In genomic region chr12:52278530-52278929, GRCh38 we compare ENCODE assay signal across 8 cellular contexts. TPM values are rescaled to one million over a fixed set of nuclear protein-coding genes. Genes with fewer than 3 reads are reported as not detected.
DNase-seq lines count a peak whose midpoint lies in the region; ATAC-seq and TF ChIP-seq lines count a peak whose summit lies in the region.

No MANE protein-coding gene starts in this region.

- RAD21 ChIA-PET in HCT116 (lab: Charles Lee; ENCODE audit: low non-redundant PET in 1 of 2, low total read pairs in 2 of 2, uncharacterized antibody in 2 of 2, unreplicated experiment in 2 of 2), result interaction anchor here (0.7 to 1.6 kb wide), 3 partner anchors 57 to 1495 kb away, joined by 3 to 6 read pairs (median 4); no protein-coding TSS in a partner anchor

- H2AFZ ChIP-seq in HCT116 (ENCODE audit: low read depth, low read length, poor library complexity, severe bottlenecking), result peak overlapping the region; percentile 75

- no peak overlapping the region; the same call in 1 of the 2 replicates for H3K27ac ChIP-seq in HCT116 (ENCODE audit: low read depth, low read length)
- H3K27ac ChIP-seq in RWPE1, result peak overlapping the region; percentile 98
- H3K27ac ChIP-seq in foreskin keratinocyte, result peak overlapping the region; percentile 95
- no peak overlapping the region for H3K27ac ChIP-seq in ovary

- H3K4me2 ChIP-seq in HCT116 (ENCODE audit: low read length), result peak overlapping the region; percentile 88

- H4K20me1 ChIP-seq in HCT116 (ENCODE audit: insufficient read depth), result no peaks in the 10 kb centered on the region

- peak overlapping the region; percentile 69 for H3K9ac ChIP-seq in HCT116 (ENCODE audit: low read length)

- CTCF ChIA-PET in HCT116 (lab: Charles Lee), result interaction anchor here (0.7 to 5.1 kb wide), 27 partner anchors 8 to 1044 kb away, joined by 3 to 35 read pairs (median 6); no protein-coding TSS in a partner anchor
- CTCF ChIA-PET in RWPE1 (lab: Yijun Ruan, JAX), result interaction anchor here (0.6 to 3.5 kb wide), 15 partner anchors 8 to 1267 kb away, joined by 3 to 16 read pairs (median 4); partner anchors contain the start of gene KRT83

- peaks cover 41 to 62% of the 10 kb centered on the region in 2 experiments for H3K4me1 ChIP-seq in HCT116 (ENCODE audit: control insufficient read depth in 1 of 2, insufficient read depth in 2 of 2, low read length in 2 of 2)
- peaks cover 22% of the 10 kb centered on the region for H3K4me1 ChIP-seq in foreskin keratinocyte
- H3K4me1 ChIP-seq in ovary (ENCODE audit: insufficient read depth), result no peaks in the 10 kb centered on the region

- no peaks in the 10 kb centered on the region for H3K79me2 ChIP-seq in HCT116 (ENCODE audit: insufficient read depth, low read length)

- BruUV-seq in HCT116 (replicated peaks; lab: Mats Ljungman, UMichigan), result no TSS peak

- no peak for DNase-seq in HCT116 (ENCODE audit: low read depth, low spot score)
- DNase-seq in RWPE1 (ENCODE audit: low spot score), result no peak
- DNase-seq in foreskin keratinocyte, result no peak
- DNase-seq in retinal pigment epithelial cell (ENCODE audit: low read depth), result no peak
- no peak for DNase-seq in H4 (ENCODE audit: low spot score)
- no peak for DNase-seq in ovary
- DNase-seq in ureter (ENCODE audit: low spot score), result no peak

- TF ChIP-seq POLR2A in HCT116 (IDR thresholded peaks at IDR 0.05; ENCODE audit: borderline replicate concordance, extremely low read depth, insufficient read depth, insufficient read length) (no peak), ovary (IDR thresholded peaks at IDR 0.05) (no peak)

- H3K4me3 ChIP-seq in HCT116 (replicated peaks in 1 of 2; ENCODE audit: low read depth in 1 of 2, low read length in 2 of 2), result peak overlapping the region; percentile 34 to 50
- H3K4me3 ChIP-seq in retinal pigment epithelial cell (ENCODE audit: low read length), result peak overlapping the region; percentile 26
- no peak overlapping the region for H3K4me3 ChIP-seq in ovary

- H3K9me3 ChIP-seq in HCT116 (ENCODE audit: control insufficient read depth in 1 of 2, insufficient read depth in 1 of 2, low read depth in 1 of 2, low read length in 2 of 2) (no peaks in the 10 kb centered on the region), ovary (no peaks in the 10 kb centered on the region)

- no peaks in the 10 kb centered on the region for H3K27me3 ChIP-seq in HCT116 (ENCODE audit: insufficient read depth, low read length)
- no peaks in the 10 kb centered on the region for H3K27me3 ChIP-seq in foreskin keratinocyte
- no peaks in the 10 kb centered on the region for H3K27me3 ChIP-seq in ovary

- ATAC-seq in HCT116 (peak; percentile 1; the same call in 1 of the 2 replicates), foreskin keratinocyte (no peak), GM21381 (IDR thresholded peaks at IDR 0.05; ENCODE audit: unreplicated experiment) (no peak)

- no peak for TF ChIP-seq CTCF in HCT116 (IDR thresholded peaks at IDR 0.05 in 2 of 3, conservative IDR thresholded peaks at IDR 0.05 in 1 of 3; ENCODE audit: borderline replicate concordance in 1 of 3, insufficient read depth in 1 of 3, low read depth in 2 of 3, low read length in 2 of 3)
- TF ChIP-seq CTCF in RWPE1 (conservative IDR thresholded peaks at IDR 0.05; ENCODE audit: low read depth), result no peak
- TF ChIP-seq CTCF in foreskin keratinocyte (conservative IDR thresholded peaks at IDR 0.05), result no peak
- no peak for TF ChIP-seq CTCF in retinal pigment epithelial cell (conservative IDR thresholded peaks at IDR 0.05; ENCODE audit: low read depth, low read length)
- TF ChIP-seq CTCF in ovary (IDR thresholded peaks at IDR 0.05), result no peak

- intact Hi-C loops in HCT116 (cut with micrococcal nuclease) (no loop called here), ovary (cut with DNase I) (loop anchor here in 2 of 4 donors (5.0 kb wide), 2 partner anchors 111 to 121 kb away; no protein-coding TSS in a partner anchor)

- no peaks in the 10 kb centered on the region for H3K9me2 ChIP-seq in HCT116 (ENCODE audit: insufficient read depth)

- WGBS in ovary, 3 donors, result 35 to 39% (median 37%) methylated on average over 9 of the region's 9 CpGs

- TF ChIP-seq EP300 in ovary (IDR thresholded peaks at IDR 0.05), result no peak

- POLR2A ChIA-PET in HCT116 (lab: Charles Lee), result interaction anchor here (0.5 to 6.1 kb wide), 18 partner anchors 19 to 901 kb away, joined by 3 to 41 read pairs (median 6); partner anchors contain the start of gene KRT80
- POLR2A ChIA-PET in RWPE1 (lab: Yijun Ruan, JAX; ENCODE audit: low non-redundant PET), result no interaction called here

- H3K36me3 ChIP-seq in HCT116 (ENCODE audit: control insufficient read depth in 1 of 2, insufficient read depth in 2 of 2, low read length in 2 of 2) (no peaks in the 10 kb centered on the region), ovary (no peaks in the 10 kb centered on the region)

- TF ChIP-seq RAD21 in HCT116 (IDR thresholded peaks at IDR 0.05; ENCODE audit: low read depth), result no peak

TF ChIP-seq in HCT116, 20 proteins besides CTCF, POLR2A, EP300 and RAD21:
- no peak for TF ChIP-seq MAX (IDR thresholded peaks at IDR 0.05)
- TF ChIP-seq YY1 (IDR thresholded peaks at IDR 0.05; ENCODE audit: extremely low read depth, insufficient replicate concordance, low read depth, low read length), result no peak
- TF ChIP-seq SP1 (IDR thresholded peaks at IDR 0.05; ENCODE audit: low read depth), result no peak
- TF ChIP-seq EZH2phosphoT487 (IDR thresholded peaks at IDR 0.05; ENCODE audit: borderline replicate concordance), result no peak
- TF ChIP-seq FOSL1 (IDR thresholded peaks at IDR 0.05; ENCODE audit: low read depth), result no peak
- TF ChIP-seq POLR2AphosphoS5 (IDR thresholded peaks at IDR 0.05; ENCODE audit: low read depth, low read length), result no peak
- no peak for TF ChIP-seq EGR1 (IDR thresholded peaks at IDR 0.05; ENCODE audit: low read depth)

RNA-seq across cellular contexts. Expression of gene KRT86, which starts 4.1 kb away (rescaled TPM):
- total RNA-seq in HCT116 (2021; ENCODE audit: unreplicated experiment) (1.5 TPM), foreskin keratinocyte (0.04 TPM in 1 of 2 replicates, not detected in the other), ovary (under 1 TPM in 1 of 7 donors, not detected in 6; 0.69 TPM), ureter (0.62 TPM)
- polyA plus RNA-seq in HCT116 (2012), result 0.62 and 1.4 TPM in 2 replicates
- polyA plus RNA-seq in foreskin keratinocyte (0.02 TPM in 1 of 2 replicates, not detected in the other), ovary (not detected)
- 0.31 and 0.93 TPM in 2 replicates for total RNA-seq in H4 (2014; rRNA removed; shearing (Covaris generic))

RNA-seq across cellular contexts. Expression of gene KRT81, which starts 12.8 kb away (rescaled TPM):
- 0.84 TPM for total RNA-seq in HCT116 (2021; ENCODE audit: unreplicated experiment)
- 1.1 and 2.3 TPM in 2 replicates for polyA plus RNA-seq in HCT116 (2012)
- not detected in 2 replicates for total RNA-seq in foreskin keratinocyte
- polyA plus RNA-seq in foreskin keratinocyte, result 0.10 and 0.14 TPM in 2 replicates
- 5.7 and 10.8 TPM in 2 replicates for total RNA-seq in H4 (2014; rRNA removed; shearing (Covaris generic))
- 1 to 10 TPM in 1 of 7 donors, not detected in 6; 1.2 TPM for total RNA-seq in ovary
- not detected for polyA plus RNA-seq in ovary
- not detected for total RNA-seq in ureter

RNA-seq across cellular contexts. Expression of gene KRT83, which starts 42.7 kb away (rescaled TPM):
- total RNA-seq in HCT116 (2021; ENCODE audit: unreplicated experiment), result not detected
- polyA plus RNA-seq in HCT116 (2012), result 0.29 and 0.30 TPM in 2 replicates
- not detected in 2 replicates for total RNA-seq in foreskin keratinocyte
- polyA plus RNA-seq in foreskin keratinocyte, result not detected in 2 replicates
- total RNA-seq in H4 (2014; rRNA removed; shearing (Covaris generic)), result not detected in 2 replicates
- total RNA-seq in ovary, result not detected
- not detected for polyA plus RNA-seq in ovary
- total RNA-seq in ureter, result not detected

RNA-seq across cellular contexts. Expression of gene KRT7, which starts 45.5 kb away (rescaled TPM):
- total RNA-seq in HCT116 (2021; ENCODE audit: unreplicated experiment) (72.6 TPM), foreskin keratinocyte (512 and 2,317 TPM in 2 replicates), ovary (100 to 1,000 TPM in 1 of 7 donors, 10 to 100 TPM in 4, 1 to 10 TPM in 1, not detected in 1; 3.7 to 379 (median 29.1) TPM), ureter (2,511 TPM)
- 96.4 and 207 TPM in 2 replicates for polyA plus RNA-seq in HCT116 (2012)
- polyA plus RNA-seq in foreskin keratinocyte (509 and 2,315 TPM in 2 replicates), ovary (1 to 10 TPM in 1 of 2 donors, under 1 TPM in 1; 0.37 to 2.1 TPM)
- 0.29 and 1.7 TPM in 2 replicates for total RNA-seq in H4 (2014; rRNA removed; shearing (Covaris generic))

Comparison
In these comparisons a context has a peak if more than half of its experiments do, and no peak if none do; other contexts are left out.
1. H3K27ac ChIP-seq: peak in RWPE1 (single experiment) and foreskin keratinocyte (single experiment); none in HCT116 (single experiment) and ovary (0 of 2).